9 cellular contexts compared by ENCODE assay signal in genomic region chr3:52831500-52832301, GRCh38. TPM values are rescaled to one million over a fixed set of nuclear protein-coding genes. Genes with fewer than 3 reads are reported as not detected.
A peak's percentile ranks its signal among the peaks of the same experiment; 100 is the strongest.
DNase-seq lines count a peak whose midpoint lies in the region; ATAC-seq, FAIRE-seq and TF ChIP-seq lines count a peak whose summit lies in the region.
"Had no signal": no experiment of that assay in that cellular context is flagged by ENCODE, and none has a peak within 500 bp of the region (broad histone marks: within the 10 kb centered on the region; RNA-seq: fewer than 3 reads in every experiment).

No MANE protein-coding gene starts in this region.

- H3K9me3 ChIP-seq in astrocyte (ENCODE audit: insufficient read depth, low read depth, low read length): no peaks in the 10 kb centered on the region
- no peaks in the 10 kb centered on the region for H3K9me3 ChIP-seq in keratinocyte (ENCODE audit: control insufficient read depth, low read depth, low read length)

- H3K36me3 Mint-ChIP-seq in astrocyte (ENCODE audit: low read depth, unreplicated experiment): peaks cover 6% of the 10 kb centered on the region
- peaks cover 4% of the 10 kb centered on the region for H3K36me3 Mint-ChIP-seq in activated T-cell treated with anti-CD3 and anti-CD28 coated beads, Interleukin-2, amount 50 U/mL, for 4 hours (ENCODE audit: insufficient read depth)
- H3K36me3 Mint-ChIP-seq in activated T-helper 17 cell treated with anti-CD3 and anti-CD28 coated beads, Interleukin-2, amount 50 U/mL, for 72 hours (ENCODE audit: low read depth): no peaks in the 10 kb centered on the region

- no peak for ATAC-seq in activated T-cell treated with anti-CD3 and anti-CD28 coated beads, Interleukin-2, amount 50 U/mL, for 4 hours
- ATAC-seq in activated T-helper 17 cell treated with anti-CD3 and anti-CD28 coated beads, Interleukin-2, amount 50 U/mL, for 72 hours (replicated peaks): no peak

- H3K9ac ChIP-seq in astrocyte (ENCODE audit: low read length): no peak overlapping the region
- no peak overlapping the region for H3K9ac ChIP-seq in keratinocyte (ENCODE audit: control insufficient read depth, extremely low read depth, insufficient read depth, low read length)
- H3K9ac ChIP-seq: parathyroid adenoma had no signal

- FAIRE-seq in astrocyte (lab: Jason Lieb, UNC) (peak; percentile 50), keratinocyte (lab: Jason Lieb, UNC) (peak; percentile 63)

- TF ChIP-seq CTCF in astrocyte (IDR thresholded peaks at IDR 0.05; ENCODE audit: insufficient read depth, low read depth, low read length) (no peak), keratinocyte (optimal IDR thresholded peaks at IDR 0.05 in 1 of 3, IDR thresholded peaks at IDR 0.05 in 1 of 3, conservative IDR thresholded peaks at IDR 0.05 in 1 of 3; ENCODE audit: extremely low read depth in 1 of 3, insufficient read depth in 2 of 3, low read length in 3 of 3) (no peak)

- no peaks in the 10 kb centered on the region for H3K27me3 ChIP-seq in astrocyte (ENCODE audit: insufficient read depth, low read length)
- no peaks in the 10 kb centered on the region for H3K27me3 ChIP-seq in keratinocyte (ENCODE audit: control insufficient read depth, extremely low read depth, insufficient read depth, low read length)

- H4K20me1 ChIP-seq in astrocyte (ENCODE audit: insufficient read depth, low read length) (peaks cover 16% of the 10 kb centered on the region), keratinocyte (ENCODE audit: control insufficient read depth, extremely low read depth, insufficient read depth, low read length) (no peaks in the 10 kb centered on the region)

- no peak overlapping the region for H3K4me3 ChIP-seq in astrocyte (ENCODE audit: insufficient read depth, low read depth, low read length)
- H3K4me3 ChIP-seq in keratinocyte (ENCODE audit: control insufficient read depth in 2 of 3, extremely low read depth in 1 of 3, insufficient read depth in 2 of 3, low read depth in 1 of 3, low read length in 3 of 3): no peak overlapping the region

- H3K9me3 Mint-ChIP-seq in astrocyte (ENCODE audit: unreplicated experiment): no peaks in the 10 kb centered on the region
- no peaks in the 10 kb centered on the region for H3K9me3 Mint-ChIP-seq in activated T-cell treated with anti-CD3 and anti-CD28 coated beads, Interleukin-2, amount 50 U/mL, for 4 hours
- no peaks in the 10 kb centered on the region for H3K9me3 Mint-ChIP-seq in activated T-helper 17 cell treated with anti-CD3 and anti-CD28 coated beads, Interleukin-2, amount 50 U/mL, for 72 hours

- peaks cover 13% of the 10 kb centered on the region for H3K27me3 Mint-ChIP-seq in astrocyte (ENCODE audit: low read depth, unreplicated experiment)
- no peaks in the 10 kb centered on the region for H3K27me3 Mint-ChIP-seq in activated T-cell treated with anti-CD3 and anti-CD28 coated beads, Interleukin-2, amount 50 U/mL, for 4 hours (ENCODE audit: low read depth)
- no peaks in the 10 kb centered on the region for H3K27me3 Mint-ChIP-seq in activated T-helper 17 cell treated with anti-CD3 and anti-CD28 coated beads, Interleukin-2, amount 50 U/mL, for 72 hours

- no peaks in the 10 kb centered on the region for H3K79me2 ChIP-seq in astrocyte (ENCODE audit: insufficient read depth, low read length)
- no peaks in the 10 kb centered on the region for H3K79me2 ChIP-seq in keratinocyte (ENCODE audit: control insufficient read depth, insufficient read depth, low read length)
- H3K79me2 ChIP-seq: parathyroid adenoma had no signal

- H3K4me1 Mint-ChIP-seq in astrocyte (ENCODE audit: low read depth, unreplicated experiment): peaks cover 19% of the 10 kb centered on the region
- H3K4me1 Mint-ChIP-seq in activated T-cell treated with anti-CD3 and anti-CD28 coated beads, Interleukin-2, amount 50 U/mL, for 4 hours (ENCODE audit: low read depth): peaks cover under 1% of the 10 kb centered on the region
- H3K4me1 Mint-ChIP-seq in activated T-helper 17 cell treated with anti-CD3 and anti-CD28 coated beads, Interleukin-2, amount 50 U/mL, for 72 hours: no peaks in the 10 kb centered on the region

- H3K4me3 Mint-ChIP-seq in astrocyte (ENCODE audit: unreplicated experiment): no peak overlapping the region
- H3K4me3 Mint-ChIP-seq in activated T-cell treated with anti-CD3 and anti-CD28 coated beads, Interleukin-2, amount 50 U/mL, for 4 hours: no peak overlapping the region
- H3K4me3 Mint-ChIP-seq in activated T-helper 17 cell treated with anti-CD3 and anti-CD28 coated beads, Interleukin-2, amount 50 U/mL, for 72 hours: no peak overlapping the region

- H3K4me2 ChIP-seq in astrocyte (ENCODE audit: low read length) (peak overlapping the region; percentile 56), keratinocyte (ENCODE audit: control insufficient read depth, extremely low read depth, insufficient read depth, low read depth, low read length) (no peak overlapping the region)

- H3K9me1 ChIP-seq in keratinocyte (ENCODE audit: control insufficient read depth, extremely low read depth, insufficient read depth, low read length): no peaks in the 10 kb centered on the region

- dilution Hi-C loops in keratinocyte (cut with MboI; ENCODE audit: extremely low pct_ligation_motif_present, low sequenced_read_pairs): no loop called here

- DNase-seq in 8988T: peak; percentile 59
- peak; percentile 82 for DNase-seq in HT1080 (ENCODE audit: low read depth)
- DNase-seq in astrocyte (ENCODE audit: low read depth): peak; percentile 61
- DNase-seq in keratinocyte (ENCODE audit: low read depth, low spot score): peak; percentile 44
- no peak for DNase-seq in NCI-H1092 treated with DMSO at 0.1 percent for 48 hours (lab: John Stamatoyannopoulos, UW)
- no peak for DNase-seq in activated T-cell treated with anti-CD3 and anti-CD28 coated beads, Interleukin-2, amount 50 U/mL, for 4 hours
- DNase-seq in SKM-1 (lab: John Stamatoyannopoulos, UW; ENCODE audit: unreplicated experiment): no peak

- H3K27ac ChIP-seq in astrocyte (ENCODE audit: low read depth, low read length) (no peak overlapping the region), keratinocyte (ENCODE audit: control insufficient read depth, insufficient read depth, low read length) (no peak overlapping the region)
- H3K27ac ChIP-seq: parathyroid adenoma had no signal

- H3K4me1 ChIP-seq in astrocyte (ENCODE audit: insufficient read depth, low read length) (peaks cover 19% of the 10 kb centered on the region), keratinocyte (ENCODE audit: control insufficient read depth, extremely low read depth, insufficient read depth, low read length) (peaks cover 16% of the 10 kb centered on the region)
- H3K4me1 ChIP-seq: parathyroid adenoma had no signal

- H3K36me3 ChIP-seq in astrocyte (ENCODE audit: insufficient read depth, low read length) (no peaks in the 10 kb centered on the region), keratinocyte (ENCODE audit: control insufficient read depth in 2 of 2, extremely low read depth in 1 of 2, insufficient read depth in 2 of 2, low read length in 2 of 2) (peaks cover 0 to 1% of the 10 kb centered on the region in 2 experiments)

- H3K27ac Mint-ChIP-seq in astrocyte (ENCODE audit: unreplicated experiment): no peak overlapping the region
- no peak overlapping the region for H3K27ac Mint-ChIP-seq in activated T-helper 17 cell treated with anti-CD3 and anti-CD28 coated beads, Interleukin-2, amount 50 U/mL, for 72 hours

- H2AFZ ChIP-seq in astrocyte (ENCODE audit: low read depth, low read length): no peak overlapping the region
- no peak overlapping the region for H2AFZ ChIP-seq in keratinocyte (ENCODE audit: control insufficient read depth, low read length)
- H2AFZ ChIP-seq: parathyroid adenoma had no signal

RNA-seq across cellular contexts. Expression of gene ITIH4, which starts 1.2 kb away (rescaled TPM):
- 0.17 TPM in 1 of 2 replicates, not detected in the other for total RNA-seq in HT1080 (2014; rRNA removed; shearing (Covaris generic))
- 0.06 and 0.12 TPM in 2 replicates for polyA plus RNA-seq in HT1080 (2015; cell fraction: cytosol; rRNA removed)
- 2.8 TPM in 1 of 2 replicates, not detected in the other for polyA plus RNA-seq in HT1080 (2015; cell fraction: nucleus; rRNA removed)
- 2.8 and 5.3 TPM in 2 replicates for total RNA-seq in astrocyte
- polyA plus RNA-seq in keratinocyte: 1.3 to 4.1 TPM (median 1.4 TPM) in 3 replicates
- polyA plus RNA-seq in keratinocyte (2011; ENCODE audit: low read depth): 7.8 TPM
- 0.32 and 0.43 TPM in 2 replicates for polyA plus RNA-seq in keratinocyte (2011; cell fraction: cytosol; rRNA removed)
- 19.3 and 23.9 TPM in 2 replicates for polyA plus RNA-seq in keratinocyte (2011; cell fraction: nucleus; rRNA removed)
- 0.91 and 2.7 TPM in 2 replicates for polyA plus RNA-seq in keratinocyte (2012; ENCODE audit: low replicate concordance)
- 0.66 to 7.1 TPM (median 2.2 TPM) in 3 replicates for polyA minus RNA-seq in keratinocyte
- polyA minus RNA-seq in keratinocyte (2011; cell fraction: cytosol; rRNA and poly(A)+ RNA removed): not detected
- polyA minus RNA-seq in keratinocyte (2011; cell fraction: nucleus; rRNA and poly(A)+ RNA removed): 9.4 and 12.6 TPM in 2 replicates
- 1 to 10 TPM; 6.9 to 8.2 (median 8.0) TPM for total RNA-seq in activated T-cell treated with anti-CD3 and anti-CD28 coated beads, Interleukin-2, amount 50 U/mL, for 4 hours
- total RNA-seq in activated T-helper 17 cell treated with anti-CD3 and anti-CD28 coated beads, Interleukin-2, amount 50 U/mL, for 72 hours: 10 to 100 TPM in 1 of 2 donors, 1 to 10 TPM in 1; 5.5 to 12.8 TPM

RNA-seq across cellular contexts. Expression of gene MUSTN1, which starts 3.1 kb away (rescaled TPM):
- 0.30 TPM in 1 of 2 replicates, not detected in the other for total RNA-seq in HT1080 (2014; rRNA removed; shearing (Covaris generic))
- polyA plus RNA-seq in HT1080 (2015; cell fraction: cytosol; rRNA removed): not detected in 2 replicates
- 4.8 and 4.9 TPM in 2 replicates for polyA plus RNA-seq in HT1080 (2015; cell fraction: nucleus; rRNA removed)
- not detected in 2 replicates for total RNA-seq in astrocyte
- 0.24 TPM in 1 of 3 replicates, not detected in the others for polyA plus RNA-seq in keratinocyte
- polyA plus RNA-seq in keratinocyte (2011; ENCODE audit: low read depth): not detected
- polyA plus RNA-seq in keratinocyte (2011; cell fraction: cytosol; rRNA removed): not detected in 2 replicates
- 0.97 and 2.4 TPM in 2 replicates for polyA plus RNA-seq in keratinocyte (2011; cell fraction: nucleus; rRNA removed)
- polyA plus RNA-seq in keratinocyte (2012; ENCODE audit: low replicate concordance): not detected in 2 replicates
- 0.52 TPM in 1 of 3 replicates, not detected in the others for polyA minus RNA-seq in keratinocyte
- polyA minus RNA-seq in keratinocyte (2011; cell fraction: cytosol; rRNA and poly(A)+ RNA removed): not detected
- polyA minus RNA-seq in keratinocyte (2011; cell fraction: nucleus; rRNA and poly(A)+ RNA removed): not detected in 2 replicates
- 1 to 10 TPM in 1 of 3 donors, under 1 TPM in 2; 0.38 to 1.2 (median 0.58) TPM for total RNA-seq in activated T-cell treated with anti-CD3 and anti-CD28 coated beads, Interleukin-2, amount 50 U/mL, for 4 hours
- total RNA-seq in activated T-helper 17 cell treated with anti-CD3 and anti-CD28 coated beads, Interleukin-2, amount 50 U/mL, for 72 hours: 1 to 10 TPM in 1 of 2 donors, not detected in 1; 2.8 TPM

RNA-seq across cellular contexts. Expression of gene ITIH3, which starts 37.1 kb away (rescaled TPM):
- 0.03 and 0.45 TPM in 2 replicates for total RNA-seq in HT1080 (2014; rRNA removed; shearing (Covaris generic))
- not detected in 2 replicates for polyA plus RNA-seq in HT1080 (2015; cell fraction: cytosol; rRNA removed)
- 0.07 TPM in 1 of 2 replicates, not detected in the other for polyA plus RNA-seq in HT1080 (2015; cell fraction: nucleus; rRNA removed)
- total RNA-seq in astrocyte: 0.16 and 0.36 TPM in 2 replicates
- not detected in 3 replicates for polyA plus RNA-seq in keratinocyte
- not detected for polyA plus RNA-seq in keratinocyte (2011; ENCODE audit: low read depth)
- not detected in 2 replicates for polyA plus RNA-seq in keratinocyte (2011; cell fraction: cytosol; rRNA removed)
- not detected in 2 replicates for polyA plus RNA-seq in keratinocyte (2011; cell fraction: nucleus; rRNA removed)
- 0.08 TPM in 1 of 2 replicates, not detected in the other for polyA plus RNA-seq in keratinocyte (2012; ENCODE audit: low replicate concordance)
- 0.13 TPM in 1 of 3 replicates, not detected in the others for polyA minus RNA-seq in keratinocyte
- polyA minus RNA-seq in keratinocyte (2011; cell fraction: cytosol; rRNA and poly(A)+ RNA removed): not detected
- polyA minus RNA-seq in keratinocyte (2011; cell fraction: nucleus; rRNA and poly(A)+ RNA removed): not detected in 2 replicates
- total RNA-seq in activated T-cell treated with anti-CD3 and anti-CD28 coated beads, Interleukin-2, amount 50 U/mL, for 4 hours: under 1 TPM; 0.13 to 0.24 (median 0.18) TPM
- not detected for total RNA-seq in activated T-helper 17 cell treated with anti-CD3 and anti-CD28 coated beads, Interleukin-2, amount 50 U/mL, for 72 hours

RNA-seq across cellular contexts. Expression of gene ITIH1, which starts 54.3 kb away (rescaled TPM):
- not detected in 2 replicates for total RNA-seq in HT1080 (2014; rRNA removed; shearing (Covaris generic))
- polyA plus RNA-seq in HT1080 (2015; cell fraction: cytosol; rRNA removed): not detected in 2 replicates
- polyA plus RNA-seq in HT1080 (2015; cell fraction: nucleus; rRNA removed): not detected in 2 replicates
- not detected in 2 replicates for total RNA-seq in astrocyte
- not detected in 3 replicates for polyA plus RNA-seq in keratinocyte
- polyA plus RNA-seq in keratinocyte (2011; ENCODE audit: low read depth): not detected
- not detected in 2 replicates for polyA plus RNA-seq in keratinocyte (2011; cell fraction: cytosol; rRNA removed)
- not detected in 2 replicates for polyA plus RNA-seq in keratinocyte (2011; cell fraction: nucleus; rRNA removed)
- polyA plus RNA-seq in keratinocyte (2012; ENCODE audit: low replicate concordance): not detected in 2 replicates
- polyA minus RNA-seq in keratinocyte: not detected in 3 replicates
- polyA minus RNA-seq in keratinocyte (2011; cell fraction: cytosol; rRNA and poly(A)+ RNA removed): not detected
- polyA minus RNA-seq in keratinocyte (2011; cell fraction: nucleus; rRNA and poly(A)+ RNA removed): not detected in 2 replicates
- under 1 TPM in 2 of 3 donors, not detected in 1; 0.15 to 0.19 TPM for total RNA-seq in activated T-cell treated with anti-CD3 and anti-CD28 coated beads, Interleukin-2, amount 50 U/mL, for 4 hours
- total RNA-seq in activated T-helper 17 cell treated with anti-CD3 and anti-CD28 coated beads, Interleukin-2, amount 50 U/mL, for 72 hours: not detected

Comparison
In these comparisons a context has a peak if more than half of its experiments do, and no peak if none do; other contexts are left out.
1. DNase-seq: peak in 8988T (single experiment), HT1080 (single experiment), astrocyte (single experiment) and keratinocyte (single experiment); none in NCI-H1092 treated with DMSO at 0.1 percent for 48 hours (single experiment), activated T-cell treated with anti-CD3 and anti-CD28 coated beads, Interleukin-2, amount 50 U/mL, for 4 hours (single experiment) and SKM-1 (single experiment).